13 cellular contexts compared by ENCODE assay signal in genomic region chr5:113447651-113448050, GRCh38. TPM values are rescaled to one million over a fixed set of nuclear protein-coding genes. Genes with fewer than 3 reads are reported as not detected.
A peak's percentile ranks its signal among the peaks of the same experiment; 100 is the strongest.
DNase-seq lines count a peak whose midpoint lies in the region; TF ChIP-seq lines count a peak whose summit lies in the region.
"Had no signal": no experiment of that assay in that cellular context is flagged by ENCODE, and none has a peak within 500 bp of the region (broad histone marks: within the 10 kb centered on the region; RNA-seq: fewer than 3 reads in every experiment).

No MANE protein-coding gene starts in this region.

- DNase-seq in Daoy (ENCODE audit: low read depth) = peak; percentile 23
- DNase-seq in MG63 = peak; percentile 13
- DNase-seq in astrocyte of the cerebellum (ENCODE audit: low read depth) = no peak
- DNase-seq in neural crest cell (ENCODE audit: low read depth, low spot score) = peak; percentile 41
- no peak for DNase-seq in T-helper 2 cell
- no peak for DNase-seq in Ammon's horn (ENCODE audit: low spot score)
- DNase-seq in globus pallidus (ENCODE audit: low spot score) = no peak
- DNase-seq: activated naive CD4-positive, alpha-beta T cell treated with Interleukin-2 at 50 U/mL for 16 hours; GF-D8; HCEC 1CT; NCI-H1105 treated with DMSO at 0.1 percent for 48 hours; Peyer's patch had no signal

- H3K27ac Mint-ChIP-seq in neural crest cell (ENCODE audit: unreplicated experiment) = no peak overlapping the region
- H3K27ac Mint-ChIP-seq: dendritic cell treated with granulocyte-macrophage colony-stimulating factor and Interleukin-4, amounts not matched to agents 40 ng/mL and 50 ng/mL, for 4 days had no signal

- H3K4me3 ChIP-seq in MG63 = no peak overlapping the region
- no peak overlapping the region for H3K4me3 ChIP-seq in astrocyte of the cerebellum (ENCODE audit: low read depth, low read length)
- H3K4me3 ChIP-seq: Peyer's patch had no signal

- H3K4me3 Mint-ChIP-seq in neural crest cell = no peak overlapping the region
- H3K4me3 Mint-ChIP-seq: dendritic cell treated with granulocyte-macrophage colony-stimulating factor and Interleukin-4, amounts not matched to agents 40 ng/mL and 50 ng/mL, for 4 days had no signal

- in situ Hi-C loops in astrocyte of the cerebellum (cut with HindIII; ENCODE audit: low sequenced_read_pairs) = no loop called here

- no peaks in the 10 kb centered on the region for H3K27me3 Mint-ChIP-seq in neural crest cell (ENCODE audit: low read depth)

- TF ChIP-seq CTCF in astrocyte of the cerebellum (IDR thresholded peaks at IDR 0.05; ENCODE audit: low read depth, low read length, missing control alignments) (peak; percentile 5), neural crest cell (conservative IDR thresholded peaks at IDR 0.05) (no peak)

- peaks cover 18% of the 10 kb centered on the region for H3K36me3 Mint-ChIP-seq in neural crest cell (ENCODE audit: low read depth)

- H3K27me3 ChIP-seq in MG63 = no peaks in the 10 kb centered on the region; the same call in 1 of the 2 replicates
- H3K27me3 ChIP-seq: Peyer's patch had no signal

- H3K9me3 Mint-ChIP-seq in neural crest cell = peaks cover 6% of the 10 kb centered on the region
- H3K9me3 Mint-ChIP-seq: dendritic cell treated with granulocyte-macrophage colony-stimulating factor and Interleukin-4, amounts not matched to agents 40 ng/mL and 50 ng/mL, for 4 days had no signal

- 0 out of 2 replicates have a peak, but pooled peaks cover 7% of the 10 kb centered on the region for H3K9me3 ChIP-seq in MG63

- peaks cover 4% of the 10 kb centered on the region for H3K4me1 Mint-ChIP-seq in neural crest cell

- H3K36me3 ChIP-seq in MG63 = no peaks in the 10 kb centered on the region
- H3K36me3 ChIP-seq: Peyer's patch had no signal

RNA-seq across cellular contexts. Expression of gene TSSK1B, which starts 12.9 kb away (rescaled TPM):
- total RNA-seq in Daoy (2014; rRNA removed; shearing (Covaris generic)) = not detected in 2 replicates
- total RNA-seq in MG63 (2014; rRNA removed; shearing (Covaris generic); ENCODE audit: low replicate concordance) = not detected in 2 replicates
- total RNA-seq in neural crest cell = 0.16 and 0.23 TPM in 2 replicates
- total RNA-seq: Peyer's patch had no signal

RNA-seq across cellular contexts. Expression of gene MCC, which starts 40.6 kb away (rescaled TPM):
- 11.8 and 13.0 TPM in 2 replicates for total RNA-seq in Daoy (2014; rRNA removed; shearing (Covaris generic))
- 0.86 and 7.1 TPM in 2 replicates for total RNA-seq in MG63 (2014; rRNA removed; shearing (Covaris generic); ENCODE audit: low replicate concordance)
- total RNA-seq in neural crest cell = 10.8 and 11.5 TPM in 2 replicates

Comparison
In these comparisons a context has a peak if more than half of its experiments do, and no peak if none do; other contexts are left out.
1. DNase-seq: peak in Daoy (single experiment), MG63 (single experiment) and neural crest cell (single experiment); none in astrocyte of the cerebellum (single experiment), T-helper 2 cell (0 of 5), Ammon's horn (single experiment) and globus pallidus (single experiment).